In genomic region chr22:42932857-42933782, GRCh38 we compare ENCODE assay signal across 8 cellular contexts.
DNase-seq lines count a peak whose midpoint lies in the region; ATAC-seq lines count a peak whose summit lies in the region.

No MANE protein-coding gene starts in this region.

- H3K9me3 Mint-ChIP-seq in T-helper 1 cell treated with Interleukin-12 subunit alpha and Interleukin-12 subunit beta and Interleukin-4 antibody, amounts not matched to agents 30 μg/mL and 1 μg/mL, for 36 hours, result no peaks in the 10 kb centered on the region
- no peaks in the 10 kb centered on the region for H3K9me3 Mint-ChIP-seq in activated naive CD8-positive, alpha-beta T cell treated with anti-CD3 and anti-CD28 coated beads for 36 hours

- H3K4me1 ChIP-seq in urinary bladder (ENCODE audit: insufficient read depth), result peaks cover 5% of the 10 kb centered on the region

- ATAC-seq in HG03175 (IDR thresholded peaks at IDR 0.05; ENCODE audit: unreplicated experiment), result peak; percentile 56
- no peak for ATAC-seq in GM18907 (IDR thresholded peaks at IDR 0.05; ENCODE audit: unreplicated experiment)
- no peak for ATAC-seq in HG02571 (IDR thresholded peaks at IDR 0.05; ENCODE audit: unreplicated experiment)

- DNase-seq in T-helper 1 cell (no peak), medulla oblongata (ENCODE audit: extremely low spot score) (peak; percentile 45)
- peak; percentile 56 for DNase-seq in activated naive CD8-positive, alpha-beta T cell treated with anti-CD3 and anti-CD28 coated beads for 36 hours

- no peak overlapping the region for H3K4me3 ChIP-seq in urinary bladder (ENCODE audit: low read depth, low read length)

- no peaks in the 10 kb centered on the region for H3K27me3 Mint-ChIP-seq in T-helper 1 cell treated with Interleukin-12 subunit alpha and Interleukin-12 subunit beta and Interleukin-4 antibody, amounts not matched to agents 30 μg/mL and 1 μg/mL, for 36 hours (ENCODE audit: low read depth)
- no peaks in the 10 kb centered on the region for H3K27me3 Mint-ChIP-seq in activated naive CD8-positive, alpha-beta T cell treated with anti-CD3 and anti-CD28 coated beads for 36 hours

- peak overlapping the region; percentile 78 for H3K27ac Mint-ChIP-seq in T-helper 1 cell treated with Interleukin-12 subunit alpha and Interleukin-12 subunit beta and Interleukin-4 antibody, amounts not matched to agents 30 μg/mL and 1 μg/mL, for 36 hours
- peak overlapping the region; percentile 90 for H3K27ac Mint-ChIP-seq in activated naive CD8-positive, alpha-beta T cell treated with anti-CD3 and anti-CD28 coated beads for 36 hours

- H3K4me1 Mint-ChIP-seq in T-helper 1 cell treated with Interleukin-12 subunit alpha and Interleukin-12 subunit beta and Interleukin-4 antibody, amounts not matched to agents 30 μg/mL and 1 μg/mL, for 36 hours (ENCODE audit: low read depth), result peaks cover 46% of the 10 kb centered on the region
- peaks cover 76% of the 10 kb centered on the region for H3K4me1 Mint-ChIP-seq in activated naive CD8-positive, alpha-beta T cell treated with anti-CD3 and anti-CD28 coated beads for 36 hours

- peak overlapping the region; percentile 43 for H3K4me3 Mint-ChIP-seq in T-helper 1 cell treated with Interleukin-12 subunit alpha and Interleukin-12 subunit beta and Interleukin-4 antibody, amounts not matched to agents 30 μg/mL and 1 μg/mL, for 36 hours
- H3K4me3 Mint-ChIP-seq in activated naive CD8-positive, alpha-beta T cell treated with anti-CD3 and anti-CD28 coated beads for 36 hours, result peak overlapping the region; percentile 19

- no peaks in the 10 kb centered on the region for H3K36me3 ChIP-seq in urinary bladder (ENCODE audit: insufficient read depth)

- H3K36me3 Mint-ChIP-seq in T-helper 1 cell treated with Interleukin-12 subunit alpha and Interleukin-12 subunit beta and Interleukin-4 antibody, amounts not matched to agents 30 μg/mL and 1 μg/mL, for 36 hours (ENCODE audit: low read depth), result no peaks in the 10 kb centered on the region
- H3K36me3 Mint-ChIP-seq in activated naive CD8-positive, alpha-beta T cell treated with anti-CD3 and anti-CD28 coated beads for 36 hours, result peaks cover 10% of the 10 kb centered on the region

- peak overlapping the region; percentile 77 for H3K27ac ChIP-seq in urinary bladder (ENCODE audit: low read depth)

- WGBS in urinary bladder, result 44% methylated on average over 11 of the region's 11 CpGs

Comparison
In these comparisons a context has a peak if more than half of its experiments do, and no peak if none do; other contexts are left out.
1. DNase-seq: peak in activated naive CD8-positive, alpha-beta T cell treated with anti-CD3 and anti-CD28 coated beads for 36 hours (single experiment) and medulla oblongata (single experiment); none in T-helper 1 cell (0 of 5).